Comparison of ENCODE assay signal across 9 cellular contexts in the genomic region with DNA sequence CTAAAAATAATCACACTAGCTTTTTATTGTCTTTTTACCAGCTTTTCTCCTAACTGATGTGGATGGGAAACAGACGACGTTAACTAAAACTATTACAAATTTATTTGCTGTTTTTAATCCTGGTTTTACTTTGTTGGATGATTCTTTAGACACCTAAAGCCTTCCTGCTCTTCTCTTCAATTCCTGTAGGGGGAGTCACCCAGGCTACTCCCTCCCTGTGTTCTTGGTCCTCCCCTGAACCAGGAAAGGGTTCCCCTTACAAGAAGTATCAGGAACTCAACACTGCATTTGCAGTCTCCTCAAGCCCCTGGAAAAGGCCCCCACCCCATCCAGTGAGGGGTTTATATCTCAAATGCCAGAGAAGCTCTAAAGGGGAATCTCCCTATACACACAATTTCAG.
A peak's percentile ranks its signal among the peaks of the same experiment; 100 is the strongest.
DNase-seq lines count a peak whose midpoint lies in the region; ATAC-seq and TF ChIP-seq lines count a peak whose summit lies in the region.
"Had no signal": no experiment of that assay in that cellular context is flagged by ENCODE, and none has a peak within 500 bp of the region (broad histone marks: within the 10 kb centered on the region; RNA-seq: fewer than 3 reads in every experiment).

No MANE protein-coding gene starts in this region.

- H3K9me3 ChIP-seq in DOHH2 (ENCODE audit: control insufficient read depth, insufficient read depth, low read length) (peaks cover 5% of the 10 kb centered on the region; the same call in 1 of the 2 replicates), right lobe of liver (no peaks in the 10 kb centered on the region)

- ATAC-seq in right lobe of liver = no peak
- no peak for ATAC-seq in HG02973 (IDR thresholded peaks at IDR 0.05; ENCODE audit: unreplicated experiment)

- no peaks in the 10 kb centered on the region for H3K9me2 ChIP-seq in DOHH2 (replicated peaks; ENCODE audit: control insufficient read depth, low read length)

- 0 out of 2 replicates have a peak, but pooled peaks have one; percentile 17 for TF ChIP-seq RAD21 in Ishikawa (IDR thresholded peaks at IDR 0.05; ENCODE audit: low read depth)

- TF ChIP-seq CTCF in DOHH2 (IDR thresholded peaks at IDR 0.05; ENCODE audit: low read depth, low read length, poor library complexity, severe bottlenecking) (peak; percentile 68), right lobe of liver (IDR thresholded peaks at IDR 0.05) (peak; percentile 13 to 40 (median 20))

- no peak for TF ChIP-seq POLR2A in right lobe of liver (IDR thresholded peaks at IDR 0.05)

- H3K4me2 ChIP-seq in DOHH2 (ENCODE audit: low read length) = no peak overlapping the region

- no peak overlapping the region for H3K27ac ChIP-seq in DOHH2 (ENCODE audit: low read depth, low read length)
- no peak overlapping the region for H3K27ac ChIP-seq in right lobe of liver

- H3K36me3 ChIP-seq in DOHH2 (ENCODE audit: control insufficient read depth, low read length) (no peaks in the 10 kb centered on the region), right lobe of liver (no peaks in the 10 kb centered on the region)

- H3K4me1 ChIP-seq in DOHH2 (ENCODE audit: control insufficient read depth, low read length) (no peaks in the 10 kb centered on the region), right lobe of liver (no peaks in the 10 kb centered on the region)

- H4K20me1 ChIP-seq in DOHH2 (ENCODE audit: control insufficient read depth, insufficient read depth, low read depth, low read length) = no peaks in the 10 kb centered on the region

- WGBS in right lobe of liver (ENCODE audit: insufficient coverage, low coverage, low lambda C conversion rate, missing lambda C conversion rate) = 64% methylated on average over 2 of the region's 2 CpGs

- H3K27me3 ChIP-seq in DOHH2 (ENCODE audit: control insufficient read depth, low read length) (no peaks in the 10 kb centered on the region), right lobe of liver (no peaks in the 10 kb centered on the region)

- peak; percentile 5 for DNase-seq in astrocyte of the hippocampus (ENCODE audit: low read depth, low spot score)
- no peak for DNase-seq in right lobe of liver
- no peak for DNase-seq in GM19238 (ENCODE audit: insufficient read length, low spot score)
- no peak for DNase-seq in stimulated activated CD4-positive, alpha-beta T cell treated with anti-CD3 and anti-CD28 coated beads, Interleukin-4, amount 100 ng/mL, for 24 hours
- no peak for DNase-seq in hippocampal formation (lab: John Stamatoyannopoulos, UW)
- DNase-seq: stimulated activated CD4-positive, alpha-beta T cell treated with anti-CD3 and anti-CD28 coated beads, Interleukin-4, amount 100 ng/mL, for 4 hours had no signal

- H3K4me3 ChIP-seq in DOHH2 (ENCODE audit: low read length) (no peak overlapping the region), right lobe of liver (no peak overlapping the region)

- intact Hi-C loops in right lobe of liver (cut with DNase I) = no loop called here

- no peaks in the 10 kb centered on the region for H3K79me2 ChIP-seq in DOHH2 (ENCODE audit: control insufficient read depth, low read length)

- H3F3A ChIP-seq in DOHH2 (ENCODE audit: control insufficient read depth, insufficient read depth) = no peaks in the 10 kb centered on the region

- no peak for TF ChIP-seq EP300 in Ishikawa (IDR thresholded peaks at IDR 0.05; ENCODE audit: borderline replicate concordance)

TF ChIP-seq in Ishikawa, 13 proteins besides CTCF, POLR2A, EP300 and RAD21:
- TF ChIP-seq CEBPB (IDR thresholded peaks at IDR 0.05) (no peak), TCF12 (IDR thresholded peaks at IDR 0.05; ENCODE audit: low read depth) (no peak)
